1 cellular context compared by ENCODE assay signal in the genomic region with DNA sequence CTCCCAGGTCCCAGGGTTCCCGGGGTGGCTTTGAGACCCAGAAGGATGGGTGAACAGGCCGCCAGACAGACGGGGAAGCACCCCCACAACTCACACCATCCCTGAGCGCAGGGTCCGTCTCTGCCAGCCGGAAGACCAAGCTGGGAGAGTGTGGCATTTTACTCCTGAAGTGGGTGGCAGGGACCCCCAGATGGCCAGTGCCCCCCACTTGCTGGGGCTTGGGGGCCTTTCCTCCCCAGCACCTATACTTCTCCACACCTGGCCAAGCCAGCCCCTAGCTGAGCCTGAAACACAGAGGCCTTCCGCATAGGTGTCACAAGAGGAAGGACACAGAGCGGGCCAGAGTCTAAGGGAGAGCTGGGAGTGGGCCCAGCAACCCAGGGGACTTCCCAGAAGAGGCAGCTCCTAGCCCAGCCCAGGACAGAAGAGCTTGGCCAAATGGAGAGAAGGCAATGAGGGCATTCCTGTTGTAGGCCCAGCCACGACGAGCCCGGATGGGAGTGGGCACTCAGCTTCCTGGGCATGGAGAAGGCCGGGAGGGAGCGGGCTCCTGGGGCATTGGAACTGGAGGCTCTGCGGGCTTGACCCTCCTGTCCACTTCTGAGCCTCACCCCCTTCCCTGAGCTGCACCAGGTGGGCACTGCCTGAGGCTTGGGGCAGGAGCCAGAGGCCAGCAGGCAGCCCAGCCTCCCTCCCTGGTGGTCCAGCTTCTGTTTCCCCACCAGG.
TF ChIP-seq lines count a peak whose summit lies in the region.

No MANE protein-coding gene starts in this region.

TF ChIP-seq in GM23338, 12 proteins besides CTCF, POLR2A, EP300 and RAD21:
- TF ChIP-seq EZH2phosphoT487 (IDR thresholded peaks at IDR 0.05; ENCODE audit: unreplicated experiment) (no peak), JUNB (IDR thresholded peaks at IDR 0.05; ENCODE audit: unreplicated experiment) (no peak), ZNF331 (CRISPR knock-in tag; IDR thresholded peaks at IDR 0.05; ENCODE audit: low read depth) (no peak), STAT1 (IDR thresholded peaks at IDR 0.05; ENCODE audit: unreplicated experiment) (no peak), ZNF114 (CRISPR knock-in tag; IDR thresholded peaks at IDR 0.05) (no peak)
- TF ChIP-seq, protein P1, sequence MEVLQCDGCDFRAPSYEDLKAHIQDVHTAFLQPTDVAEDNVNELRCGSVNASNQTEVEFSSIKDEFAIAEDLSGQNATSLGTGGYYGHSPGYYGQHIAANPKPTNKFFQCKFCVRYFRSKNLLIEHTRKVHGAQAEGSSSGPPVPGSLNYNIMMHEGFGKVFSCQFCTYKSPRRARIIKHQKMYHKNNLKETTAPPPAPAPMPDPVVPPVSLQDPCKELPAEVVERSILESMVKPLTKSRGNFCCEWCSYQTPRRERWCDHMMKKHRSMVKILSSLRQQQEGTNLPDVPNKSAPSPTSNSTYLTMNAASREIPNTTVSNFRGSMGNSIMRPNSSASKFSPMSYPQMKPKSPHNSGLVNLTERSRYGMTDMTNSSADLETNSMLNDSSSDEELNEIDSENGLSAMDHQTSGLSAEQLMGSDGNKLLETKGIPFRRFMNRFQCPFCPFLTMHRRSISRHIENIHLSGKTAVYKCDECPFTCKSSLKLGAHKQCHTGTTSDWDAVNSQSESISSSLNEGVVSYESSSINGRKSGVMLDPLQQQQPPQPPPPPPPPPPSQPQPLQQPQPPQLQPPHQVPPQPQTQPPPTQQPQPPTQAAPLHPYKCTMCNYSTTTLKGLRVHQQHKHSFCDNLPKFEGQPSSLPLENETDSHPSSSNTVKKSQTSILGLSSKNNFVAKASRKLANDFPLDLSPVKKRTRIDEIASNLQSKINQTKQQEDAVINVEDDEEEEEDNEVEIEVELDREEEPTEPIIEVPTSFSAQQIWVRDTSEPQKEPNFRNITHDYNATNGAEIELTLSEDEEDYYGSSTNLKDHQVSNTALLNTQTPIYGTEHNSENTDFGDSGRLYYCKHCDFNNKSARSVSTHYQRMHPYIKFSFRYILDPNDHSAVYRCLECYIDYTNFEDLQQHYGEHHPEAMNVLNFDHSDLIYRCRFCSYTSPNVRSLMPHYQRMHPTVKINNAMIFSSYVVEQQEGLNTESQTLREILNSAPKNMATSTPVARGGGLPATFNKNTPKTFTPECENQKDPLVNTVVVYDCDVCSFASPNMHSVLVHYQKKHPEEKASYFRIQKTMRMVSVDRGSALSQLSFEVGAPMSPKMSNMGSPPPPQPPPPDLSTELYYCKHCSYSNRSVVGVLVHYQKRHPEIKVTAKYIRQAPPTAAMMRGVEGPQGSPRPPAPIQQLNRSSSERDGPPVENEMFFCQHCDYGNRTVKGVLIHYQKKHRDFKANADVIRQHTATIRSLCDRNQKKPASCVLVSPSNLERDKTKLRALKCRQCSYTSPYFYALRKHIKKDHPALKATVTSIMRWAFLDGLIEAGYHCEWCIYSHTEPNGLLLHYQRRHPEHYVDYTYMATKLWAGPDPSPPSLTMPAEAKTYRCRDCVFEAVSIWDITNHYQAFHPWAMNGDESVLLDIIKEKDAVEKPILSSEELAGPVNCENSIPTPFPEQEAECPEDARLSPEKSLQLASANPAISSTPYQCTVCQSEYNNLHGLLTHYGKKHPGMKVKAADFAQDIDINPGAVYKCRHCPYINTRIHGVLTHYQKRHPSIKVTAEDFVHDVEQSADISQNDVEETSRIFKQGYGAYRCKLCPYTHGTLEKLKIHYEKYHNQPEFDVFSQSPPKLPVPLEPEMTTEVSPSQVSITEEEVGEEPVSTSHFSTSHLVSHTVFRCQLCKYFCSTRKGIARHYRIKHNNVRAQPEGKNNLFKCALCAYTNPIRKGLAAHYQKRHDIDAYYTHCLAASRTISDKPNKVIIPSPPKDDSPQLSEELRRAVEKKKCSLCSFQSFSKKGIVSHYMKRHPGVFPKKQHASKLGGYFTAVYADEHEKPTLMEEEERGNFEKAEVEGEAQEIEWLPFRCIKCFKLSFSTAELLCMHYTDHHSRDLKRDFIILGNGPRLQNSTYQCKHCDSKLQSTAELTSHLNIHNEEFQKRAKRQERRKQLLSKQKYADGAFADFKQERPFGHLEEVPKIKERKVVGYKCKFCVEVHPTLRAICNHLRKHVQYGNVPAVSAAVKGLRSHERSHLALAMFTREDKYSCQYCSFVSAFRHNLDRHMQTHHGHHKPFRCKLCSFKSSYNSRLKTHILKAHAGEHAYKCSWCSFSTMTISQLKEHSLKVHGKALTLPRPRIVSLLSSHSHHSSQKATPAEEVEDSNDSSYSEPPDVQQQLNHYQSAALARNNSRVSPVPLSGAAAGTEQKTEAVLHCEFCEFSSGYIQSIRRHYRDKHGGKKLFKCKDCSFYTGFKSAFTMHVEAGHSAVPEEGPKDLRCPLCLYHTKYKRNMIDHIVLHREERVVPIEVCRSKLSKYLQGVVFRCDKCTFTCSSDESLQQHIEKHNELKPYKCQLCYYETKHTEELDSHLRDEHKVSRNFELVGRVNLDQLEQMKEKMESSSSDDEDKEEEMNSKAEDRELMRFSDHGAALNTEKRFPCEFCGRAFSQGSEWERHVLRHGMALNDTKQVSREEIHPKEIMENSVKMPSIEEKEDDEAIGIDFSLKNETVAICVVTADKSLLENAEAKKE (CRISPR knock-in tag; IDR thresholded peaks at IDR 0.05): no peak
- TF ChIP-seq, protein P2, sequence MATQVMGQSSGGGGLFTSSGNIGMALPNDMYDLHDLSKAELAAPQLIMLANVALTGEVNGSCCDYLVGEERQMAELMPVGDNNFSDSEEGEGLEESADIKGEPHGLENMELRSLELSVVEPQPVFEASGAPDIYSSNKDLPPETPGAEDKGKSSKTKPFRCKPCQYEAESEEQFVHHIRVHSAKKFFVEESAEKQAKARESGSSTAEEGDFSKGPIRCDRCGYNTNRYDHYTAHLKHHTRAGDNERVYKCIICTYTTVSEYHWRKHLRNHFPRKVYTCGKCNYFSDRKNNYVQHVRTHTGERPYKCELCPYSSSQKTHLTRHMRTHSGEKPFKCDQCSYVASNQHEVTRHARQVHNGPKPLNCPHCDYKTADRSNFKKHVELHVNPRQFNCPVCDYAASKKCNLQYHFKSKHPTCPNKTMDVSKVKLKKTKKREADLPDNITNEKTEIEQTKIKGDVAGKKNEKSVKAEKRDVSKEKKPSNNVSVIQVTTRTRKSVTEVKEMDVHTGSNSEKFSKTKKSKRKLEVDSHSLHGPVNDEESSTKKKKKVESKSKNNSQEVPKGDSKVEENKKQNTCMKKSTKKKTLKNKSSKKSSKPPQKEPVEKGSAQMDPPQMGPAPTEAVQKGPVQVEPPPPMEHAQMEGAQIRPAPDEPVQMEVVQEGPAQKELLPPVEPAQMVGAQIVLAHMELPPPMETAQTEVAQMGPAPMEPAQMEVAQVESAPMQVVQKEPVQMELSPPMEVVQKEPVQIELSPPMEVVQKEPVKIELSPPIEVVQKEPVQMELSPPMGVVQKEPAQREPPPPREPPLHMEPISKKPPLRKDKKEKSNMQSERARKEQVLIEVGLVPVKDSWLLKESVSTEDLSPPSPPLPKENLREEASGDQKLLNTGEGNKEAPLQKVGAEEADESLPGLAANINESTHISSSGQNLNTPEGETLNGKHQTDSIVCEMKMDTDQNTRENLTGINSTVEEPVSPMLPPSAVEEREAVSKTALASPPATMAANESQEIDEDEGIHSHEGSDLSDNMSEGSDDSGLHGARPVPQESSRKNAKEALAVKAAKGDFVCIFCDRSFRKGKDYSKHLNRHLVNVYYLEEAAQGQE (IDR thresholded peaks at IDR 0.05; ENCODE audit: unreplicated experiment): no peak
